1 cellular context compared by ENCODE assay signal in genomic region chr14:102295301-102295700, GRCh38.
TF ChIP-seq lines count a peak whose summit lies in the region.

No MANE protein-coding gene starts in this region.

TF ChIP-seq in GM23338, 12 proteins besides CTCF, POLR2A, EP300 and RAD21:
- TF ChIP-seq ZNF462 (CRISPR knock-in tag; IDR thresholded peaks at IDR 0.05) (no peak), NANOG (IDR thresholded peaks at IDR 0.05; ENCODE audit: borderline replicate concordance) (no peak), ZNF114 (CRISPR knock-in tag; IDR thresholded peaks at IDR 0.05) (no peak)
